ENCODE assay signal across 21 cellular contexts in the genomic region with DNA sequence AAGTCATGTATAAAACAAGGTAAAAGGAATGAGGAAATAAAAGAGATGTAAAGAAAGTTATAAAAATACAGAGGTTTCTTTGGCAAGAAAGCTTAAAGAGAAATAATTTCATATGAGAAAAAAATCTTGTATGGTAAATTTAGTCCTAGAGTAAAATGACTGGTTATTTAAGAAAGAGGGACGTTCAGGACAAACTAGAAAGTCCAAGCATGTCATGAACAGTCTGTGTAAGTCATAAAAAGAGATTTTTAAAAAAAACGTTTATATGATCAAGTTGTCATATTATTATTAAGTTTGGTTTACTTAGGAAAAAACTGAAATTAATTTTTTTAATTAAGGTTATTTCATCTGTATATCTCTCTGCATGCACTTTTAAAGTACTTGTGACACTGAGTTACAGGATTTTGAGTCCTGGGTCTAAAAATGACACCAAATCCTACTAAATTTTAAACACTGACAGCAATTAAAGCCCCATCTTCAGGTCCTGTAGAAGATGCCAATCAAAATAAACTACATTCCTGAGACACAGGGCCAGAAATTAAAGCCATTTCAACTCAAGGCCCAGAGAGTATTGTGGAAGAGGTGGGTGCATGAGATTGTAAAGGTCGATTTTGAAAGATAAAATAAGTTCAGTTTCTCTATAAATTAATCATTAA.
DNase-seq lines count a peak whose midpoint lies in the region; ATAC-seq, FAIRE-seq and TF ChIP-seq lines count a peak whose summit lies in the region.
"Had no signal": no experiment of that assay in that cellular context is flagged by ENCODE, and none has a peak within 500 bp of the region (broad histone marks: within the 10 kb centered on the region; RNA-seq: fewer than 3 reads in every experiment).

No MANE protein-coding gene starts in this region.

- no peaks in the 10 kb centered on the region for H3K27me3 ChIP-seq in endodermal cell (ENCODE audit: control insufficient read depth, insufficient read depth, low read length, poor library complexity, severe bottlenecking)
- H3K27me3 ChIP-seq: MG63 had no signal

- CTCF ChIA-PET in A549 (lab: Yijun Ruan, JAX), result no interaction called here

- ATAC-seq in A549, result no peak

- no peaks in the 10 kb centered on the region for H3K27me3 Mint-ChIP-seq in endodermal cell (ENCODE audit: insufficient read depth)
- H3K27me3 Mint-ChIP-seq: B cell; CD4-positive, alpha-beta T cell had no signal

- FAIRE-seq in A549 (lab: Jason Lieb, UNC) (no peak), kidney (lab: Jason Lieb, UNC) (no peak)
- FAIRE-seq: GM12892, H54 had no signal

- no peak overlapping the region for H3K27ac Mint-ChIP-seq in endodermal cell
- H3K27ac Mint-ChIP-seq: B cell; CD4-positive, alpha-beta T cell had no signal

- no peaks in the 10 kb centered on the region for H3K4me1 Mint-ChIP-seq in endodermal cell
- H3K4me1 Mint-ChIP-seq: B cell had no signal

- H3K27ac ChIP-seq in A549 (no peak overlapping the region), endodermal cell (ENCODE audit: low read depth, low read length) (no peak overlapping the region), kidney (ENCODE audit: low read depth in 2 of 2, low read length in 2 of 2) (no peak overlapping the region)
- H3K27ac ChIP-seq: PC-9 had no signal

- H3K4me1 ChIP-seq in A549 (no peaks in the 10 kb centered on the region), endodermal cell (ENCODE audit: control insufficient read depth, insufficient read depth, low read length) (no peaks in the 10 kb centered on the region), kidney (ENCODE audit: control insufficient read depth in 1 of 2, insufficient read depth in 1 of 2, low read depth in 1 of 2, low read length in 2 of 2) (no peaks in the 10 kb centered on the region)

- intact Hi-C loops in kidney (cut with DNase I), result no loop called here

- no peak overlapping the region for H3K4me3 ChIP-seq in A549
- H3K4me3 ChIP-seq in endodermal cell (ENCODE audit: low read length), result peak overlapping the region; percentile 53
- no peak overlapping the region for H3K4me3 ChIP-seq in foreskin fibroblast (ENCODE audit: low read depth in 1 of 2, low read length in 2 of 2)
- H3K4me3 ChIP-seq in kidney (ENCODE audit: low read length in 2 of 2), result no peak overlapping the region
- H3K4me3 ChIP-seq: MG63, PC-9 had no signal

- TF ChIP-seq CTCF in A549 (IDR thresholded peaks at IDR 0.05) (no peak), endodermal cell (conservative IDR thresholded peaks at IDR 0.05) (no peak), foreskin fibroblast (IDR thresholded peaks at IDR 0.05; ENCODE audit: low read depth, low read length) (no peak), kidney (IDR thresholded peaks at IDR 0.05; ENCODE audit: borderline replicate concordance, extremely low read depth, insufficient read depth) (no peak)

- no peak overlapping the region for H3K4me2 ChIP-seq in A549
- H3K4me2 ChIP-seq: PC-9 had no signal

- 0 out of 3 replicates have a peak, but pooled peaks cover 7% of the 10 kb centered on the region for H3K9me3 ChIP-seq in A549
- H3K9me3 ChIP-seq in endodermal cell (ENCODE audit: control insufficient read depth, low read length), result peaks cover 91% of the 10 kb centered on the region
- peaks cover 0 to 2% of the 10 kb centered on the region in 2 donors for H3K9me3 ChIP-seq in kidney (ENCODE audit: control insufficient read depth in 1 of 2, low read length in 2 of 2)

- H3K4me3 Mint-ChIP-seq in endodermal cell, result no peak overlapping the region
- H3K4me3 Mint-ChIP-seq: B cell; CD4-positive, alpha-beta T cell had no signal

- peaks cover 82% of the 10 kb centered on the region for H3K9me3 Mint-ChIP-seq in endodermal cell

- POLR2A ChIA-PET in A549 (lab: Yijun Ruan, JAX), result no interaction called here

- 9% methylated on average over 3 of the region's 3 CpGs for WGBS in A549 (ENCODE audit: missing lambda C conversion rate)
- WGBS in endodermal cell (ENCODE audit: insufficient coverage in 1 of 2, insufficient read length in 1 of 2), 2 experiments, result 82 to 93% methylated on average over 3 of the region's 3 CpGs

- in situ Hi-C loops in ACHN (cut with HindIII; ENCODE audit: low pct_ligation_motif_present, low pct_unique_long_range_greater_than_20kb, low sequenced_read_pairs), result no loop called here

- TF ChIP-seq EP300 in A549 (IDR thresholded peaks at IDR 0.05), result no peak

- TF ChIP-seq RAD21 in A549 (conservative IDR thresholded peaks at IDR 0.05 in 1 of 2, IDR thresholded peaks at IDR 0.05 in 1 of 2), result no peak

- DNase-seq in A549 (ENCODE audit: low read depth in 1 of 2, low spot score in 1 of 2), result peak in 1 of 2 experiments; percentile 8
- peak; percentile 13 for DNase-seq in ACHN
- peak; percentile 16 for DNase-seq in NCI-H69 (lab: John Stamatoyannopoulos, UW)
- no peak for DNase-seq in endodermal cell
- no peak for DNase-seq in foreskin fibroblast
- DNase-seq in C1 segment of cervical spinal cord (lab: John Stamatoyannopoulos, UW), result no peak
- no peak for DNase-seq in stimulated activated CD4-positive, alpha-beta T cell treated with anti-CD3 and anti-CD28 coated beads, Interleukin-12 subunit alpha, Interleukin-12 subunit beta, amount 100 ng/mL, for 4 hours
- DNase-seq in kidney, result no peak
- DNase-seq: Caco-2; CD4-positive, alpha-beta T cell; MG63; NCI-H1048; NCI-H1436; NCI-H2029; NCI-H226; NCI-H524; PC-9; T-helper 2 cell had no signal

- no peak for TF ChIP-seq POLR2A in A549 (IDR thresholded peaks at IDR 0.05; ENCODE audit: low read length)

- no peak overlapping the region for H3K9ac ChIP-seq in endodermal cell (ENCODE audit: extremely low read depth, low read length, poor library complexity, severe bottlenecking)
- H3K9ac ChIP-seq in kidney (ENCODE audit: low read length in 2 of 2), result no peak overlapping the region

- peaks cover 69% of the 10 kb centered on the region for H3K36me3 ChIP-seq in endodermal cell (ENCODE audit: control insufficient read depth, insufficient read depth, low read length)
- no peaks in the 10 kb centered on the region for H3K36me3 ChIP-seq in kidney (ENCODE audit: control insufficient read depth in 1 of 2, insufficient read depth in 2 of 2, low read length in 2 of 2)

- peaks cover 82% of the 10 kb centered on the region for H3K36me3 Mint-ChIP-seq in endodermal cell (ENCODE audit: low read depth)

TF ChIP-seq in A549, 52 proteins besides CTCF, POLR2A, EP300 and RAD21:
- TF ChIP-seq ZFP36 (IDR thresholded peaks at IDR 0.05; ENCODE audit: borderline replicate concordance, partially characterized antibody), result peak; percentile 75
- TF ChIP-seq RFX5 (IDR thresholded peaks at IDR 0.05), result no peak
TF ChIP-seq in A549: peak in this region for 1.

Comparison
In these comparisons a context has a peak if more than half of its experiments do, and no peak if none do; other contexts are left out.
1. DNase-seq: peak in ACHN (single experiment) and NCI-H69 (single experiment); none in endodermal cell (single experiment), foreskin fibroblast (0 of 2), C1 segment of cervical spinal cord (0 of 14), stimulated activated CD4-positive, alpha-beta T cell treated with anti-CD3 and anti-CD28 coated beads, Interleukin-12 subunit alpha, Interleukin-12 subunit beta, amount 100 ng/mL, for 4 hours (single experiment) and kidney (single experiment).